9 cellular contexts compared by ENCODE assay signal in the genomic region with DNA sequence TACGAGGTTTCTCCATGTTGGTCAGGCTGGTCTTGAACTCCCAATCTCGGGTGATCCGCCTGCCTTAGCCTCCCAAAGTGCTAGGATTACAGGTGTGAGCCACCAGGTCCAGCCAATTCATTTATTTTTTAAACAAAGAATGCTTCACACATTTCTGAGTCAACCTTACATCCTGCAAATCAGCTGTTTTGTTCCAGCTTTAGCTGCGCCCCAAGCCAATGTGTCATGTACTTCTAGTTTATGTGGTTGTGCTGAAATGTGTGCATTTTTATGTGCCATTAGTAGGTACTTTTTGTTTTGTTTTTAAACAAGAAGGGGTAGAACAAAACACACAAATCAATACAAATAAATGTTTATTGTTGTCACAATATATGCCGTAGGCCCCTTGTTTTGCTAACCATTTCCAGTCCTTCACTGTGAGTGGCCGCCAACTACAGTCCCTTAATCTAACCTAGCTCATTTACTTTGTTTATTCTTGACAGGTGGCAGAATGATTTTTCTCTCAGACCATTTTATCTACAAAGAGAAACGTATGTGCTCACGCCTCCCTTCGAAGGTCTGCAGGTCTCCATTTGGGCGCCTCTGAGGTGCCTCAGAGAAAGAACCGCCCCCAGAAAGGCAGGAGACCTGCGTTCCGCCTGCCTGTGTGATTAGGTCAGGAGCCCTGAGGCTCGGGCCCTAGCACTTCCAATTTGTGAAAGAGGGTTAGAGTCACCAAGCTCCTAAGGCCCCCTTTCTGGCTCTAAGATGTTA. TPM values are rescaled to one million over a fixed set of nuclear protein-coding genes. Genes with fewer than 3 reads are reported as not detected.
A peak's percentile ranks its signal among the peaks of the same experiment; 100 is the strongest.
DNase-seq lines count a peak whose midpoint lies in the region; ATAC-seq and TF ChIP-seq lines count a peak whose summit lies in the region.
"Had no signal": no experiment of that assay in that cellular context is flagged by ENCODE, and none has a peak within 500 bp of the region (broad histone marks: within the 10 kb centered on the region; RNA-seq: fewer than 3 reads in every experiment).

No MANE protein-coding gene starts in this region.

- H3K9ac ChIP-seq in neural progenitor cell, result no peak overlapping the region

- no peaks in the 10 kb centered on the region for H3K79me2 ChIP-seq in neural progenitor cell (ENCODE audit: low read depth)

- no peak overlapping the region for H3K4me3 Mint-ChIP-seq in neural progenitor cell
- no peak overlapping the region for H3K4me3 Mint-ChIP-seq in natural killer cell treated with Interleukin-12 subunit alpha and Interleukin-12 subunit beta and Interleukin-15 and Interleukin-18, amount 100 ng/mL, for 72 hours

- intact Hi-C loops in dorsolateral prefrontal cortex (cut with DNase I), result loop anchor here in 1 of 2 donors (5.0 kb wide), 1 partner anchor 54 kb away; no protein-coding TSS in a partner anchor

- no peak overlapping the region for H3K27ac Mint-ChIP-seq in neural progenitor cell
- no peak overlapping the region for H3K27ac Mint-ChIP-seq in natural killer cell treated with Interleukin-12 subunit alpha and Interleukin-12 subunit beta and Interleukin-15 and Interleukin-18, amount 100 ng/mL, for 72 hours

- H3K4me1 ChIP-seq in neural progenitor cell, result no peaks in the 10 kb centered on the region

- H3K27me3 ChIP-seq in dorsolateral prefrontal cortex (no peaks in the 10 kb centered on the region), neural progenitor cell (no peaks in the 10 kb centered on the region), MG63 (no peaks in the 10 kb centered on the region; the same call in 1 of the 2 replicates)

- no peaks in the 10 kb centered on the region for H3K36me3 ChIP-seq in neural progenitor cell
- no peaks in the 10 kb centered on the region for H3K36me3 ChIP-seq in MG63

- H3K4me3 ChIP-seq in dorsolateral prefrontal cortex (peak overlapping the region in 35 of 59 donors; percentile 4 to 51 (median 32)), neural progenitor cell (peak overlapping the region; percentile 21), MG63 (no peak overlapping the region)
- H3K4me3 ChIP-seq: SK-N-MC had no signal

- DNase-seq in dorsolateral prefrontal cortex, result no peak
- no peak for DNase-seq in neural progenitor cell (ENCODE audit: low spot score)
- no peak for DNase-seq in natural killer cell treated with Interleukin-12 subunit alpha and Interleukin-12 subunit beta and Interleukin-15 and Interleukin-18, amount 100 ng/mL, for 72 hours (ENCODE audit: low spot score)
- no peak for DNase-seq in C1 segment of cervical spinal cord (lab: John Stamatoyannopoulos, UW)
- no peak for DNase-seq in activated naive CD4-positive, alpha-beta T cell treated with anti-CD3 and anti-CD28 coated beads, Interleukin-2, amount 50 U/mL, for 16 hours
- DNase-seq in MG63, result no peak

- peak overlapping the region in 1 of 59 donors; percentile 36 for H3K27ac ChIP-seq in dorsolateral prefrontal cortex
- H3K27ac ChIP-seq in neural progenitor cell, result no peak overlapping the region
- H3K27ac ChIP-seq: SK-N-MC had no signal

- no peaks in the 10 kb centered on the region for H3K36me3 Mint-ChIP-seq in neural progenitor cell
- H3K36me3 Mint-ChIP-seq in natural killer cell treated with Interleukin-12 subunit alpha and Interleukin-12 subunit beta and Interleukin-15 and Interleukin-18, amount 100 ng/mL, for 72 hours, result no peaks in the 10 kb centered on the region

- TF ChIP-seq CTCF in dorsolateral prefrontal cortex (IDR thresholded peaks at IDR 0.05 in 54 of 56, conservative IDR thresholded peaks at IDR 0.05 in 2 of 56; ENCODE audit: low read depth in 1 of 56, partially characterized antibody in 56 of 56) (no peak), neural progenitor cell (IDR thresholded peaks at IDR 0.05) (no peak)

- no peaks in the 10 kb centered on the region for H3F3A ChIP-seq in neural progenitor cell (ENCODE audit: low read depth)

- H3K4me2 ChIP-seq in neural progenitor cell, result peak overlapping the region; percentile 67

- ATAC-seq in GM19395 (IDR thresholded peaks at IDR 0.05; ENCODE audit: unreplicated experiment) (peak; percentile 26), HG03521 (IDR thresholded peaks at IDR 0.05; ENCODE audit: unreplicated experiment) (peak; percentile 15)
- no peak for ATAC-seq in natural killer cell treated with Interleukin-12 subunit alpha and Interleukin-12 subunit beta and Interleukin-15 and Interleukin-18, amount 100 ng/mL, for 72 hours

- H3K9me3 Mint-ChIP-seq in neural progenitor cell, result no peaks in the 10 kb centered on the region
- no peaks in the 10 kb centered on the region for H3K9me3 Mint-ChIP-seq in natural killer cell treated with Interleukin-12 subunit alpha and Interleukin-12 subunit beta and Interleukin-15 and Interleukin-18, amount 100 ng/mL, for 72 hours

- peaks cover 5% of the 10 kb centered on the region for H3K4me1 Mint-ChIP-seq in neural progenitor cell
- no peaks in the 10 kb centered on the region for H3K4me1 Mint-ChIP-seq in natural killer cell treated with Interleukin-12 subunit alpha and Interleukin-12 subunit beta and Interleukin-15 and Interleukin-18, amount 100 ng/mL, for 72 hours (ENCODE audit: low read depth in 2 of 2)

- H3K27me3 Mint-ChIP-seq in neural progenitor cell (ENCODE audit: insufficient read depth, low read depth), result peaks cover 3% of the 10 kb centered on the region
- H3K27me3 Mint-ChIP-seq in natural killer cell treated with Interleukin-12 subunit alpha and Interleukin-12 subunit beta and Interleukin-15 and Interleukin-18, amount 100 ng/mL, for 72 hours, result peaks cover 6 to 38% of the 10 kb centered on the region in 2 donors

- peak overlapping the region; percentile 77 for H2AFZ ChIP-seq in neural progenitor cell (replicated peaks)

- H4K20me1 ChIP-seq in neural progenitor cell (ENCODE audit: low read depth), result no peaks in the 10 kb centered on the region

- H3K9me3 ChIP-seq in neural progenitor cell (ENCODE audit: low read depth) (no peaks in the 10 kb centered on the region), MG63 (no peaks in the 10 kb centered on the region)

RNA-seq across cellular contexts. Expression of gene CASQ2, which starts 2.8 kb away (rescaled TPM):
- total RNA-seq in dorsolateral prefrontal cortex (10 to 100 TPM in 2 of 120 experiments, 1 to 10 TPM in 76, under 1 TPM in 42; 0.15 to 11.2 (median 1.3) TPM), neural progenitor cell (ENCODE audit: low replicate concordance) (not detected in 2 replicates)
- not detected for total RNA-seq in natural killer cell treated with Interleukin-12 subunit alpha and Interleukin-12 subunit beta and Interleukin-15 and Interleukin-18, amount 100 ng/mL, for 72 hours
- total RNA-seq in MG63 (2014; rRNA removed; shearing (Covaris generic); ENCODE audit: low replicate concordance), result not detected in 2 replicates

Comparison
In these comparisons a context has a peak if more than half of its experiments do, and no peak if none do; other contexts are left out.
1. ATAC-seq: peak in GM19395 (single experiment) and HG03521 (single experiment); none in natural killer cell treated with Interleukin-12 subunit alpha and Interleukin-12 subunit beta and Interleukin-15 and Interleukin-18, amount 100 ng/mL, for 72 hours (0 of 2).